In the genomic region with DNA sequence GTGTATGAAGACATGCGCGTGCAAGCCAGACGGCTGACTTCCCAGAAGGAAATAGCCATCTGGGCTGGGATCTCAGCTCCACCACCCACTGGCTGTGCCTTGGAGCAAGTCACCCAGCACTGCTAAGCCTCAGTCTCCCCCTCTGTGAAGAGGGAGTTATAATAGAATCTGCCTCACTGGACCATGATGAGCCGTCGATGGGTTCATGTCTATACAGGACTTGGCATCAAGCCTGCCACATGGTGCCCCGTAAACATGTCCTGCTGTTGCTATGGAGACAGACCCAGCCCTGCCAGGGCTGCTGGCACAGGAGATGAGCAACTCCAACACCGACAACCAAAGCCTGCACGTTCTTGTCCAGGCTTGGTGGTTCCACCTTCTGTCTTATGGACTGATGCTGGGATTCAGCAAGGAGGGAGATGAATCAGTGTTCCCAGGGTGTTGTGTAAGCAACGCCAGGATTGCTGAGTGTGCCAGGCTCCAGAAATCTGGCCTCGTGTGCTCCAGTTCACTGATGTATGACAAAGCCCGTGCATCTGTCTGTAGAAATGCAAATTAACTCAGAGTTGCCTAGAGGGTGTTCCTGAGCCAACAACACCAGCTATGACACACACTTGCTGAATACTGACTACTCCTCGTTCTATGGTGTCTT, we compare ENCODE assay signal across 8 cellular contexts. TPM values are rescaled to one million over a fixed set of nuclear protein-coding genes. Genes with fewer than 3 reads are reported as not detected.
A peak's percentile ranks its signal among the peaks of the same experiment; 100 is the strongest.
DNase-seq lines count a peak whose midpoint lies in the region; ATAC-seq, FAIRE-seq and TF ChIP-seq lines count a peak whose summit lies in the region.

No MANE protein-coding gene starts in this region.

- peaks cover 0 to 2% of the 10 kb centered on the region in 2 donors for H3K4me1 ChIP-seq in kidney (ENCODE audit: control insufficient read depth in 1 of 2, insufficient read depth in 1 of 2, low read depth in 1 of 2, low read length in 2 of 2)

- no peaks in the 10 kb centered on the region for H3K36me3 ChIP-seq in kidney (ENCODE audit: control insufficient read depth in 1 of 2, insufficient read depth in 2 of 2, low read length in 2 of 2)

- DNase-seq in activated CD4-positive, alpha-beta T cell treated with anti-CD3 and anti-CD28 coated beads for 48 hours, result peak; percentile 23
- no peak for DNase-seq in activated CD4-positive, alpha-beta T cell treated with anti-CD3 and anti-CD28 coated beads for 4 hours
- DNase-seq in SW480 (ENCODE audit: low spot score) (peak; percentile 13), kidney glomerular epithelial cell (lab: John Stamatoyannopoulos, UW) (peak; percentile 98), left lobe of liver (ENCODE audit: low spot score) (no peak), kidney (no peak)

- no peak overlapping the region for H3K4me3 ChIP-seq in kidney (ENCODE audit: low read length in 2 of 2)

- TF ChIP-seq CTCF in kidney (IDR thresholded peaks at IDR 0.05; ENCODE audit: borderline replicate concordance, extremely low read depth, insufficient read depth), result no peak

- ATAC-seq in GM21447 (IDR thresholded peaks at IDR 0.05; ENCODE audit: unreplicated experiment) (peak; percentile 92), HG03558 (IDR thresholded peaks at IDR 0.05; ENCODE audit: extremely low read depth, unreplicated experiment) (peak; percentile 92), left lobe of liver (no peak)

- H3K9ac ChIP-seq in kidney (ENCODE audit: low read length in 2 of 2), result no peak overlapping the region

- intact Hi-C loops in kidney (cut with DNase I), result no loop called here

- no peaks in the 10 kb centered on the region for H3K9me3 ChIP-seq in kidney (ENCODE audit: control insufficient read depth in 1 of 2, low read length in 2 of 2)

- FAIRE-seq in kidney (lab: Jason Lieb, UNC), result no peak

- peak overlapping the region in 1 of 2 donors; percentile 6 for H3K27ac ChIP-seq in kidney (ENCODE audit: low read depth in 2 of 2, low read length in 2 of 2)

RNA-seq across cellular contexts. Expression of a gene that starts 5.6 kb away (rescaled TPM):
- total RNA-seq in left lobe of liver (0.20 TPM), kidney (0.44 TPM)
- polyA plus RNA-seq in kidney (ENCODE audit: insufficient read depth, low read depth, low replicate concordance), result not detected

RNA-seq across cellular contexts. Expression of a gene that starts 15.2 kb away (rescaled TPM):
- 0.13 TPM for total RNA-seq in left lobe of liver
- total RNA-seq in kidney, result 1.1 TPM
- 0.47 TPM for polyA plus RNA-seq in kidney (ENCODE audit: insufficient read depth, low read depth, low replicate concordance)

RNA-seq across cellular contexts. Expression of a gene that starts 39.9 kb away (rescaled TPM):
- total RNA-seq in left lobe of liver (162 TPM), kidney (134 TPM)
- polyA plus RNA-seq in kidney (ENCODE audit: insufficient read depth, low read depth, low replicate concordance), result 376 TPM

RNA-seq across cellular contexts. Expression of a gene that starts 46.2 kb away (rescaled TPM):
- total RNA-seq in left lobe of liver (not detected), kidney (not detected)
- not detected for polyA plus RNA-seq in kidney (ENCODE audit: insufficient read depth, low read depth, low replicate concordance)

Comparison
In these comparisons a context has a peak if more than half of its experiments do, and no peak if none do; other contexts are left out.
1. DNase-seq: peak in activated CD4-positive, alpha-beta T cell treated with anti-CD3 and anti-CD28 coated beads for 48 hours (single experiment), SW480 (single experiment) and kidney glomerular epithelial cell (single experiment); none in activated CD4-positive, alpha-beta T cell treated with anti-CD3 and anti-CD28 coated beads for 4 hours (0 of 2), left lobe of liver (single experiment) and kidney (single experiment).